ENCODE assay signal across 20 cellular contexts in genomic region chr9:125437771-125438221, GRCh38.
"Had no signal": no experiment of that assay in that cellular context is flagged by ENCODE, and none has a peak within 500 bp of the region (broad histone marks: within the 10 kb centered on the region; RNA-seq: fewer than 3 reads in every experiment).

No MANE protein-coding gene starts in this region.

- H3K27me3 Mint-ChIP-seq: activated naive CD8-positive, alpha-beta T cell treated with anti-CD3 and anti-CD28 coated beads for 36 hours had no signal

- H3K4me1 Mint-ChIP-seq: activated naive CD8-positive, alpha-beta T cell treated with anti-CD3 and anti-CD28 coated beads for 36 hours had no signal

- H3K27me3 ChIP-seq: dorsolateral prefrontal cortex, spleen, tibial nerve, uterus had no signal

- H3K4me1 ChIP-seq: spleen, tibial nerve, uterus had no signal

- FAIRE-seq: islet of Langerhans had no signal

- H3K4me3 ChIP-seq: dorsolateral prefrontal cortex, spleen, tibial nerve, uterus had no signal

- H3K36me3 ChIP-seq: uterus had no signal

- H3K36me3 Mint-ChIP-seq: activated naive CD8-positive, alpha-beta T cell treated with anti-CD3 and anti-CD28 coated beads for 36 hours had no signal

- DNase-seq: activated CD4-positive, alpha-beta T cell treated with anti-CD3 and anti-CD28 coated beads, Interleukin-2, amount 50 U/mL, for 1 hour; activated CD4-positive, CD25-positive, alpha-beta regulatory T cell treated with anti-CD3 and anti-CD28 coated beads, Interleukin-2, amount 50 U/mL, for 72 hours; activated naive CD4-positive, alpha-beta T cell; activated naive CD8-positive, alpha-beta T cell treated with anti-CD3 and anti-CD28 coated beads for 36 hours; amniotic stem cell; dorsolateral prefrontal cortex; endodermal cell; foreskin fibroblast; retina; spleen; stimulated activated CD4-positive, alpha-beta T cell treated with anti-CD3 and anti-CD28 coated beads, Interleukin-4, amount 100 ng/mL, for 4 hours; stimulated activated naive CD4-positive, alpha-beta T cell; SW 1271; T-helper 2 cell; uterus had no signal

- H3K9me3 Mint-ChIP-seq: activated naive CD8-positive, alpha-beta T cell treated with anti-CD3 and anti-CD28 coated beads for 36 hours; endodermal cell had no signal

- H3K9me3 ChIP-seq: spleen, tibial nerve, uterus had no signal

- ATAC-seq: left lobe of liver had no signal

- H3K27ac Mint-ChIP-seq: activated naive CD8-positive, alpha-beta T cell treated with anti-CD3 and anti-CD28 coated beads for 36 hours; endodermal cell had no signal

- H3K27ac ChIP-seq: epithelial cell of prostate, spleen, tibial nerve, uterus, VCaP had no signal

- H3K4me3 Mint-ChIP-seq: activated naive CD8-positive, alpha-beta T cell treated with anti-CD3 and anti-CD28 coated beads for 36 hours; endodermal cell had no signal
